Comparison of ENCODE assay signal across 11 cellular contexts in genomic region chr3:65483475-65483874, GRCh38.
DNase-seq lines count a peak whose midpoint lies in the region; ATAC-seq and TF ChIP-seq lines count a peak whose summit lies in the region.
"Had no signal": no experiment of that assay in that cellular context is flagged by ENCODE, and none has a peak within 500 bp of the region (broad histone marks: within the 10 kb centered on the region; RNA-seq: fewer than 3 reads in every experiment).

No MANE protein-coding gene starts in this region.

- no peaks in the 10 kb centered on the region for H3K27me3 Mint-ChIP-seq in MCF 10A (ENCODE audit: insufficient read depth, unreplicated experiment)
- H3K27me3 Mint-ChIP-seq: B cell had no signal

- peak overlapping the region; percentile 10 for H3K27ac ChIP-seq in mesodermal cell (ENCODE audit: low read depth, low read length, severe bottlenecking)
- H3K27ac ChIP-seq: Peyer's patch had no signal

- DNase-seq in T47D (ENCODE audit: low read depth in 1 of 2, low spot score in 1 of 2): peak; percentile 22 to 75
- no peak for DNase-seq in MCF 10A (ENCODE audit: unreplicated experiment)
- DNase-seq in fibroblast of mammary gland (ENCODE audit: low read depth): peak; percentile 22
- DNase-seq in dedifferentiated amniotic fluid mesenchymal stem cell (ENCODE audit: extremely low spot score): no peak
- no peak for DNase-seq in stimulated activated effector memory CD8-positive, alpha-beta T cell treated with anti-CD3 and anti-CD28 coated beads, Interleukin-12 subunit alpha, Interleukin-12 subunit beta, amount 100 ng/mL, for 72 hours (ENCODE audit: low spot score in 2 of 2)
- no peak for DNase-seq in glomerular visceral epithelial cell (ENCODE audit: extremely low spot score)
- DNase-seq: activated T-cell treated with anti-CD3 and anti-CD28 coated beads for 4 hours had no signal

- no peak overlapping the region for H3K27ac Mint-ChIP-seq in MCF 10A (ENCODE audit: low read depth, unreplicated experiment)
- no peak overlapping the region for H3K27ac Mint-ChIP-seq in stimulated activated effector memory CD8-positive, alpha-beta T cell treated with anti-CD3 and anti-CD28 coated beads, Interleukin-12 subunit alpha, Interleukin-12 subunit beta, amount 100 ng/mL, for 72 hours
- H3K27ac Mint-ChIP-seq: B cell had no signal

- H3K4me1 ChIP-seq in mesodermal cell (ENCODE audit: control insufficient read depth, insufficient read depth, low read length, poor library complexity, severe bottlenecking): no peaks in the 10 kb centered on the region

- POLR2A ChIA-PET in MCF 10A (lab: Yijun Ruan, JAX): interaction anchor here (0.9 kb wide), 1 partner anchor 11 kb away, joined by 3 read pairs; no protein-coding TSS in a partner anchor

- intact Hi-C loops in MCF 10A (cut with micrococcal nuclease): no loop called here

- ATAC-seq in HG03196 (IDR thresholded peaks at IDR 0.05; ENCODE audit: unreplicated experiment): no peak
- no peak for ATAC-seq in stimulated activated effector memory CD8-positive, alpha-beta T cell treated with anti-CD3 and anti-CD28 coated beads, Interleukin-12 subunit alpha, Interleukin-12 subunit beta, amount 100 ng/mL, for 72 hours

- WGBS in mesodermal cell (ENCODE audit: insufficient coverage in 2 of 2), 2 experiments: 80 to 83% methylated on average over 2 of the region's 6 CpGs

- no peaks in the 10 kb centered on the region for H3K9me3 ChIP-seq in mesodermal cell (ENCODE audit: control insufficient read depth, low read length)
- H3K9me3 ChIP-seq: Peyer's patch had no signal

- no peak overlapping the region for H3K4me3 Mint-ChIP-seq in MCF 10A (ENCODE audit: unreplicated experiment)
- H3K4me3 Mint-ChIP-seq in stimulated activated effector memory CD8-positive, alpha-beta T cell treated with anti-CD3 and anti-CD28 coated beads, Interleukin-12 subunit alpha, Interleukin-12 subunit beta, amount 100 ng/mL, for 72 hours: no peak overlapping the region
- H3K4me3 Mint-ChIP-seq: B cell had no signal

- no TSS peak for BruUV-seq in MCF 10A (replicated peaks; lab: Mats Ljungman, UMichigan)

- no peaks in the 10 kb centered on the region for H3K9me3 Mint-ChIP-seq in MCF 10A (ENCODE audit: unreplicated experiment)
- H3K9me3 Mint-ChIP-seq in stimulated activated effector memory CD8-positive, alpha-beta T cell treated with anti-CD3 and anti-CD28 coated beads, Interleukin-12 subunit alpha, Interleukin-12 subunit beta, amount 100 ng/mL, for 72 hours: peaks cover 3% of the 10 kb centered on the region

- CTCF ChIA-PET in MCF 10A (lab: Yijun Ruan, JAX): interaction anchor here (0.6 kb wide), 3 partner anchors 948 to 981 kb away, joined by 5 to 9 read pairs (median 6); no protein-coding TSS in a partner anchor

- TF ChIP-seq CTCF in MCF 10A (IDR thresholded peaks at IDR 0.05; ENCODE audit: unreplicated experiment): no peak
- no peak for TF ChIP-seq CTCF in fibroblast of mammary gland (conservative IDR thresholded peaks at IDR 0.05; ENCODE audit: control insufficient read depth, insufficient read depth, low read depth, low read length)

- in situ Hi-C loops in T47D (cut with HindIII; ENCODE audit: low pct_unique_long_range_greater_than_20kb, low sequenced_read_pairs): no loop called here

- H3K4me3 ChIP-seq in fibroblast of mammary gland (ENCODE audit: control insufficient read depth, low read depth, low read length): no peak overlapping the region
- H3K4me3 ChIP-seq in mesodermal cell (ENCODE audit: extremely low read depth, insufficient read depth, low read length, poor library complexity, severe bottlenecking): no peak overlapping the region
- H3K4me3 ChIP-seq: Peyer's patch had no signal

- H3K36me3 ChIP-seq in mesodermal cell (ENCODE audit: control insufficient read depth, insufficient read depth, low read length): no peaks in the 10 kb centered on the region
- H3K36me3 ChIP-seq: Peyer's patch had no signal

- H3K36me3 Mint-ChIP-seq in MCF 10A (ENCODE audit: insufficient read depth, unreplicated experiment): no peaks in the 10 kb centered on the region
- H3K36me3 Mint-ChIP-seq in stimulated activated effector memory CD8-positive, alpha-beta T cell treated with anti-CD3 and anti-CD28 coated beads, Interleukin-12 subunit alpha, Interleukin-12 subunit beta, amount 100 ng/mL, for 72 hours: no peaks in the 10 kb centered on the region

- no peaks in the 10 kb centered on the region for H3K4me1 Mint-ChIP-seq in MCF 10A (ENCODE audit: insufficient read depth, unreplicated experiment)
- H3K4me1 Mint-ChIP-seq in stimulated activated effector memory CD8-positive, alpha-beta T cell treated with anti-CD3 and anti-CD28 coated beads, Interleukin-12 subunit alpha, Interleukin-12 subunit beta, amount 100 ng/mL, for 72 hours: no peaks in the 10 kb centered on the region
- H3K4me1 Mint-ChIP-seq: B cell had no signal

Comparison
In these comparisons a context has a peak if more than half of its experiments do, and no peak if none do; other contexts are left out.
1. DNase-seq: peak in T47D (2 of 2) and fibroblast of mammary gland (single experiment); none in MCF 10A (single experiment), dedifferentiated amniotic fluid mesenchymal stem cell (single experiment), stimulated activated effector memory CD8-positive, alpha-beta T cell treated with anti-CD3 and anti-CD28 coated beads, Interleukin-12 subunit alpha, Interleukin-12 subunit beta, amount 100 ng/mL, for 72 hours (0 of 2) and glomerular visceral epithelial cell (single experiment).